ENCODE assay signal across 22 cellular contexts in the genomic region with DNA sequence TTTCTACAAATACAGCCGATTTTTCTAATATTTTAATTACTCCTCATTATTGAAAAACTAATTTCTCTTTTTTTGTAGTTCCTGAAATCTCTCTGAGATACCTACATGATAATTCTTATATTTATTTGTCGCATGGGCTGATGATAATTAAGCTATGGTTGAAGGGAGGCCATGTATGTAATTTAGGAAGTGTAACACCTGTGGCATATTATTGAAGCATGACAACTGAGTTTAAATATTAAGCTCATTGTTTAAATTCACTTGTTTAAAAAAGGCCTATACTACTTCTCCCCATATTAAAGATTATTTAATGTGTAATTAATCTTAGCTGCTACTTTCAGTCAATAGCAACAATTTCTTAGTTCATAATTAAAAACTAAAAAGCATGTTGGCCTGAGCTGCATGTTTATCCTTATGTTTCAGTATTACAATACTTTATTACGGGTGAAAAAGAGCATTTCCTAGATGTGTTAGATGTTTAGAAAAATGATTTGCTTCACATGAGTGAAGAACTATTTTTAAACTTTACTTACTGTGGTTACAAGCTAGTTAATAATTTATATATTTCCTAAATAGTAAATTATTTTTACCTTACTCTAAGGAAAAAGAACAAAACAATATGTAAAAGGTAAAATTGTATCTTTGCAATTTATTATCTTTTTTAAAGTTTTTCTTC.
DNase-seq lines count a peak whose midpoint lies in the region; ATAC-seq, FAIRE-seq and TF ChIP-seq lines count a peak whose summit lies in the region.
"Had no signal": no experiment of that assay in that cellular context is flagged by ENCODE, and none has a peak within 500 bp of the region (broad histone marks: within the 10 kb centered on the region; RNA-seq: fewer than 3 reads in every experiment).

No MANE protein-coding gene starts in this region.

- no peaks in the 10 kb centered on the region for H3K4me1 Mint-ChIP-seq in mesothelial cell of epicardium
- H3K4me1 Mint-ChIP-seq in HFFc6 (ENCODE audit: low read depth), result peaks cover 22% of the 10 kb centered on the region
- H3K4me1 Mint-ChIP-seq: neural crest cell had no signal

- H3K27ac Mint-ChIP-seq in mesothelial cell of epicardium, result no peak overlapping the region
- H3K27ac Mint-ChIP-seq in HFFc6, result no peak overlapping the region
- H3K27ac Mint-ChIP-seq: activated CD4-positive, alpha-beta T cell treated with anti-CD3 and anti-CD28 coated beads, Interleukin-2, amount 10 ng/mL, durations not matched to agents 24 days and 14 days; GM23338 had no signal

- H3K4me3 Mint-ChIP-seq in mesothelial cell of epicardium, result no peak overlapping the region
- H3K4me3 Mint-ChIP-seq in HFFc6, result no peak overlapping the region
- H3K4me3 Mint-ChIP-seq: activated CD4-positive, alpha-beta T cell treated with anti-CD3 and anti-CD28 coated beads, Interleukin-2, amount 10 ng/mL, durations not matched to agents 24 days and 14 days; GM23338; neural crest cell had no signal

- ATAC-seq in GM19452 (IDR thresholded peaks at IDR 0.05; ENCODE audit: unreplicated experiment) (peak; percentile 77), HG03060 (IDR thresholded peaks at IDR 0.05; ENCODE audit: low read depth, unreplicated experiment) (peak; percentile 58)
- ATAC-seq: gastroesophageal sphincter, GM23338, left cardiac atrium, psoas muscle had no signal

- peak; percentile 1 for DNase-seq in NCI-H526 treated with DMSO at 0.1 percent for 48 hours (lab: John Stamatoyannopoulos, UW)
- no peak for DNase-seq in MG63
- DNase-seq in central memory CD4-positive, alpha-beta T cell, result no peak
- DNase-seq in mesothelial cell of epicardium (ENCODE audit: low spot score in 2 of 2, unreplicated experiment in 2 of 2), result no peak
- no peak for DNase-seq in HFFc6
- DNase-seq: activated CD4-positive, alpha-beta T cell treated with anti-CD3 and anti-CD28 coated beads, Interleukin-2, amount 10 ng/mL, durations not matched to agents 24 days and 14 days; activated CD8-positive, alpha-beta memory T cell treated with anti-CD3 and anti-CD28 coated beads, Interleukin-2, amount 50 U/mL, for 4 hours; activated effector memory CD4-positive, alpha-beta T cell treated with anti-CD3 and anti-CD28 coated beads, Interleukin-2, amount 50 U/mL, for 16 hours; erythroblast; left cardiac atrium; NCI-H1694 treated with DMSO at 0.1 percent for 48 hours; NCI-H226; psoas muscle had no signal

- no peaks in the 10 kb centered on the region for H3K27me3 Mint-ChIP-seq in mesothelial cell of epicardium (ENCODE audit: low read depth)
- H3K27me3 Mint-ChIP-seq in HFFc6 (ENCODE audit: insufficient read depth), result no peaks in the 10 kb centered on the region
- H3K27me3 Mint-ChIP-seq: activated CD4-positive, alpha-beta T cell treated with anti-CD3 and anti-CD28 coated beads, Interleukin-2, amount 10 ng/mL, durations not matched to agents 24 days and 14 days had no signal

- no peaks in the 10 kb centered on the region for H3K9me3 ChIP-seq in MG63
- H3K9me3 ChIP-seq: BLaER1, gastroesophageal sphincter, psoas muscle had no signal

- no peak overlapping the region for H3K4me3 ChIP-seq in MG63
- H3K4me3 ChIP-seq: BLaER1, cardiac muscle cell, gastroesophageal sphincter, GM23338, psoas muscle had no signal

- H3K9me3 Mint-ChIP-seq in mesothelial cell of epicardium (no peaks in the 10 kb centered on the region), HFFc6 (no peaks in the 10 kb centered on the region)
- H3K9me3 Mint-ChIP-seq: activated CD4-positive, alpha-beta T cell treated with anti-CD3 and anti-CD28 coated beads, Interleukin-2, amount 10 ng/mL, durations not matched to agents 24 days and 14 days; GM23338 had no signal

- H3K36me3 ChIP-seq in MG63, result no peaks in the 10 kb centered on the region
- H3K36me3 ChIP-seq: BLaER1, cardiac muscle cell, gastroesophageal sphincter had no signal

- no peak for TF ChIP-seq CTCF in mesothelial cell of epicardium (IDR thresholded peaks at IDR 0.05; ENCODE audit: unreplicated experiment)
- TF ChIP-seq CTCF in HFFc6 (IDR thresholded peaks at IDR 0.05), result no peak

- H3K36me3 Mint-ChIP-seq in mesothelial cell of epicardium (no peaks in the 10 kb centered on the region), HFFc6 (ENCODE audit: low read depth) (peaks cover 9% of the 10 kb centered on the region; the same call in 1 of the 2 replicates)

- H3K27me3 ChIP-seq in MG63, result no peaks in the 10 kb centered on the region
- H3K27me3 ChIP-seq: BLaER1, cardiac muscle cell, gastroesophageal sphincter had no signal

- peak; percentile 73 for FAIRE-seq in A204.1 (lab: Jason Lieb, UNC)
- FAIRE-seq: D721Med had no signal
